Comparison of ENCODE assay signal across 7 cellular contexts in genomic region chr13:40509876-40510275, GRCh38.
"Had no signal": no experiment of that assay in that cellular context is flagged by ENCODE, and none has a peak within 500 bp of the region (broad histone marks: within the 10 kb centered on the region; RNA-seq: fewer than 3 reads in every experiment).

No MANE protein-coding gene starts in this region.

- H2AFZ ChIP-seq: GM23248 had no signal

- H3K27ac Mint-ChIP-seq: HFFc6 had no signal

- H3K27ac ChIP-seq: GM23248 had no signal

- H3K4me1 ChIP-seq: HAP-1 had no signal

- DNase-seq: GM23248, GOT3, H7, HFFc6, IMR-90 had no signal

- H3K9me3 ChIP-seq: HAP-1 had no signal

- ATAC-seq: HCT116 had no signal

- H3K4me3 Mint-ChIP-seq: HFFc6 had no signal

- H3K4me3 ChIP-seq: GM23248, HAP-1 had no signal

- H3K9ac ChIP-seq: GM23248 had no signal

- H3K36me3 ChIP-seq: HAP-1 had no signal
